ENCODE assay signal across 17 cellular contexts in the genomic region with DNA sequence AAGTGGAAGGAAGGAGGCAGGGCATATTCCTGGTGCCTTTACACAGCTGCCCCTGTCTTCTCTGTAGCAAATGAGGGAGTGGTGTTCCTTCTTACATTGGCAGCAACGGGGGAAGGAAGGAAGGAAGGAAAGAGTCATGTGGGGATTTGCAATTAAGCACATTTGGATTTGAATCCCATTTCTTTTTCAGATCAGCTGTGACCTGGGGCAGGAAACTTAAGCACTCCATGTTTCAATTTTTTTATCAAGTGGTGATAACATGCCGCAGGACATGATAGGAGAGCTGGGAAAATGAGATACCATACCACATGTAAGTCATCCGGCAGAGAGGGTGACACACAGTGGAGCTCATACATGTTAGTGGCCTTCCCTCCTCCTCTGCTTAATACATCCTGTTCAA.
DNase-seq lines count a peak whose midpoint lies in the region; FAIRE-seq and TF ChIP-seq lines count a peak whose summit lies in the region.
"Had no signal": no experiment of that assay in that cellular context is flagged by ENCODE, and none has a peak within 500 bp of the region (broad histone marks: within the 10 kb centered on the region; RNA-seq: fewer than 3 reads in every experiment).

No MANE protein-coding gene starts in this region.

- no peak overlapping the region for H4K5ac ChIP-seq in H1 (ENCODE audit: insufficient read length, low read depth, low read length)

- TF ChIP-seq CTCF in H1 (IDR thresholded peaks at IDR 0.05; ENCODE audit: control extremely low read depth in 1 of 3, insufficient read depth in 1 of 3, low read depth in 1 of 3, low read length in 3 of 3) (no peak), spleen (IDR thresholded peaks at IDR 0.05 in 8 of 11, conservative IDR thresholded peaks at IDR 0.05 in 3 of 11) (no peak), Caco-2 (IDR thresholded peaks at IDR 0.05; ENCODE audit: insufficient read depth in 1 of 2, low read depth in 1 of 2, low read length in 1 of 2, severe bottlenecking in 1 of 2, unreplicated experiment in 1 of 2) (no peak)

- no peak for TF ChIP-seq EP300 in H1 (IDR thresholded peaks at IDR 0.05; ENCODE audit: borderline replicate concordance in 1 of 2, low read depth in 2 of 2, low read length in 2 of 2)

- H3K56ac ChIP-seq in H1 (replicated peaks; ENCODE audit: insufficient read length, low read depth, low read length), result no peak overlapping the region

- H3K4ac ChIP-seq in H1 (replicated peaks; ENCODE audit: insufficient read length, low read depth, low read length), result no peak overlapping the region

- no peak for FAIRE-seq in H1 (lab: Jason Lieb, UNC)
- FAIRE-seq in RCC 7860 (lab: Jason Lieb, UNC), result no peak

- no peak overlapping the region for H4K8ac ChIP-seq in H1 (ENCODE audit: extremely low read depth, insufficient read depth, low read length)

- H3K9ac ChIP-seq in SK-N-MC (ENCODE audit: insufficient read length), result no peak overlapping the region
- H3K9ac ChIP-seq in H1 (replicated peaks in 1 of 4; ENCODE audit: extremely low read depth in 1 of 4, low read depth in 3 of 4, low read length in 3 of 4), result no peak overlapping the region

- TF ChIP-seq POLR2A in H1 (IDR thresholded peaks at IDR 0.05; ENCODE audit: control extremely low read depth in 1 of 2, low read depth in 2 of 2, low read length in 2 of 2), result no peak
- no peak for TF ChIP-seq POLR2A in spleen (IDR thresholded peaks at IDR 0.05)

- 77% methylated on average over 3 of the region's 3 CpGs; no CpG with 5 or more reads in 1 of the 2 experiments for WGBS in H1 (ENCODE audit: extremely low coverage in 1 of 2, insufficient coverage in 1 of 2, insufficient read length in 1 of 2, insufficient replicate concordance in 2 of 2, low coverage in 1 of 2, low lambda C conversion rate in 2 of 2, missing lambda C conversion rate in 1 of 2), 2 experiments
- WGBS in spleen, 5 donors, result 34 to 50% (median 43%) methylated on average over 3 of the region's 3 CpGs

- H3K4me3 ChIP-seq in SK-N-MC (peak overlapping the region; percentile 42), H1 (ENCODE audit: extremely low read depth in 1 of 4, insufficient read depth in 2 of 4, low read depth in 3 of 4, low read length in 4 of 4) (no peak overlapping the region), spleen (no peak overlapping the region), Caco-2 (ENCODE audit: low read depth, low read length) (no peak overlapping the region)
- H3K4me3 ChIP-seq: transverse colon had no signal

- H3K36me3 Mint-ChIP-seq in Caco-2 (ENCODE audit: insufficient read depth, unreplicated experiment), result peaks cover 54% of the 10 kb centered on the region

- H3K14ac ChIP-seq in H1 (ENCODE audit: insufficient read length), result no peak overlapping the region

- H3K27me3 Mint-ChIP-seq in Caco-2 (ENCODE audit: insufficient read depth, unreplicated experiment), result no peaks in the 10 kb centered on the region
- H3K27me3 Mint-ChIP-seq: activated T-cell treated with anti-CD3 and anti-CD28 coated beads, Interleukin-2, amount 50 U/mL, for 24 hours had no signal

- intact Hi-C loops in spleen (cut with DNase I; ENCODE audit: low total_unique reads) (no loop called here), Caco-2 (cut with micrococcal nuclease; ENCODE audit: unreplicated experiment) (no loop called here)

- no peak overlapping the region for H2BK15ac ChIP-seq in H1 (ENCODE audit: low read length)

- H3K4me1 Mint-ChIP-seq in Caco-2 (ENCODE audit: low read depth, unreplicated experiment), result no peaks in the 10 kb centered on the region

- H2BK120ac ChIP-seq in H1 (replicated peaks; ENCODE audit: low read depth, low read length), result no peak overlapping the region

- H3K27ac ChIP-seq in SK-N-MC (peak overlapping the region; percentile 66), H1 (ENCODE audit: low read depth, low read length) (no peak overlapping the region), layer of hippocampus (ENCODE audit: low read depth, low read length) (peak overlapping the region; percentile 59), spleen (peak overlapping the region in 5 of 8 donors; percentile 7 to 60 (median 39))
- H3K27ac ChIP-seq: C4-2B, transverse colon had no signal

- H3K4me3 Mint-ChIP-seq in Caco-2 (ENCODE audit: unreplicated experiment), result no peak overlapping the region
- H3K4me3 Mint-ChIP-seq: activated T-cell treated with anti-CD3 and anti-CD28 coated beads, Interleukin-2, amount 50 U/mL, for 24 hours had no signal

- CTCF ChIA-PET in H1 (lab: Charles Lee; ENCODE audit: partially characterized antibody), result interaction anchor here (0.5 to 0.7 kb wide), 2 partner anchors 45 to 112 kb away, joined by 3 read pairs; no protein-coding TSS in a partner anchor
- CTCF ChIA-PET in Caco-2 (lab: Charles Lee), result no interaction called here

- H3K4me2 ChIP-seq in H1 (ENCODE audit: insufficient read depth in 1 of 2, low read depth in 2 of 2, low read length in 2 of 2), result no peak overlapping the region

- peak; percentile 93 for DNase-seq in SK-N-MC (ENCODE audit: low read depth, low spot score)
- DNase-seq in H1 (ENCODE audit: low read depth in 1 of 2, low spot score in 2 of 2), result no peak
- no peak for DNase-seq in spleen
- DNase-seq in activated effector memory CD4-positive, alpha-beta T cell treated with Interleukin-2 at 50 U/mL for 16 hours, result no peak
- DNase-seq in RCC 7860 (ENCODE audit: low spot score), result no peak
- DNase-seq in Caco-2, result no peak
- no peak for DNase-seq in COR-L47 (lab: John Stamatoyannopoulos, UW)
- DNase-seq: activated CD4-positive, alpha-beta T cell treated with anti-CD3 and anti-CD28 coated beads, Interleukin-2, amount 50 U/mL, for 48 hours; activated T-cell treated with anti-CD3 and anti-CD28 coated beads, Interleukin-2, amount 50 U/mL, for 24 hours; cerebellar nuclear complex; kidney glomerular epithelial cell; NCI-H1436 treated with DMSO at 0.1 percent for 48 hours; stimulated activated CD4-positive, alpha-beta T cell treated with anti-CD3 and anti-CD28 coated beads, Interleukin-2, amount 100 ng/mL, for 48 hours; stimulated activated CD8-positive, alpha-beta memory T cell treated with anti-CD3 and anti-CD28 coated beads, Interleukin-4, amount 100 ng/mL, for 48 hours; transverse colon had no signal

- H3K27ac Mint-ChIP-seq in Caco-2 (ENCODE audit: unreplicated experiment), result no peak overlapping the region
- H3K27ac Mint-ChIP-seq: activated T-cell treated with anti-CD3 and anti-CD28 coated beads, Interleukin-2, amount 50 U/mL, for 24 hours had no signal

- no peak overlapping the region for H4K91ac ChIP-seq in H1 (replicated peaks; ENCODE audit: insufficient read length, low read length)

- no TSS peak for BruUV-seq in Caco-2 (replicated peaks; lab: Mats Ljungman, UMichigan)

- no peaks in the 10 kb centered on the region for H3K9me3 Mint-ChIP-seq in Caco-2 (ENCODE audit: unreplicated experiment)
- H3K9me3 Mint-ChIP-seq: activated T-cell treated with anti-CD3 and anti-CD28 coated beads, Interleukin-2, amount 50 U/mL, for 24 hours had no signal

- H3K27me3 ChIP-seq in H1 (replicated peaks in 1 of 4; ENCODE audit: control insufficient read depth in 3 of 4, extremely low read depth in 1 of 4, insufficient read depth in 3 of 4, low read length in 3 of 4) (no peaks in the 10 kb centered on the region), layer of hippocampus (ENCODE audit: control insufficient read depth, insufficient read depth, low read length) (no peaks in the 10 kb centered on the region), spleen (replicated peaks in 1 of 7) (no peaks in the 10 kb centered on the region), Caco-2 (replicated peaks; ENCODE audit: control insufficient read depth, insufficient read depth, low read length) (no peaks in the 10 kb centered on the region)
- H3K27me3 ChIP-seq: transverse colon had no signal

- no peaks in the 10 kb centered on the region for H3K79me1 ChIP-seq in H1 (ENCODE audit: low read depth, low read length)

- no peak for TF ChIP-seq RAD21 in H1 (IDR thresholded peaks at IDR 0.05 in 1 of 2, conservative IDR thresholded peaks at IDR 0.05 in 1 of 2; ENCODE audit: low read depth in 2 of 2, low read length in 2 of 2)

- no peak overlapping the region for H3K23ac ChIP-seq in H1 (ENCODE audit: insufficient read length)

- H3K79me2 ChIP-seq in H1 (ENCODE audit: control insufficient read depth in 1 of 2, insufficient read depth in 2 of 2, low read length in 2 of 2), result peaks cover 0 to 4% of the 10 kb centered on the region in 2 experiments; a peak in 1 of 4 replicates

- no peak overlapping the region for H2AFZ ChIP-seq in H1 (ENCODE audit: low read length)

- no peak overlapping the region for H2BK20ac ChIP-seq in H1 (ENCODE audit: low read length)

- no peaks in the 10 kb centered on the region for H4K20me1 ChIP-seq in H1 (replicated peaks in 1 of 2; ENCODE audit: control insufficient read depth in 1 of 2, insufficient read depth in 2 of 2, low read length in 2 of 2)

- no peak overlapping the region for H2BK12ac ChIP-seq in H1 (ENCODE audit: low read depth, low read length)

- H3K36me3 ChIP-seq in SK-N-MC (ENCODE audit: insufficient read depth, low read length) (peaks cover 65% of the 10 kb centered on the region), H1 (ENCODE audit: control insufficient read depth in 2 of 4, insufficient read depth in 4 of 4, low read length in 3 of 4) (peaks cover 0 to 39% (median 19%) of the 10 kb centered on the region in 4 experiments; a peak in 5 of 8 replicates), spleen (peaks cover 0 to 52% (median 0%) of the 10 kb centered on the region in 6 donors), Caco-2 (ENCODE audit: control insufficient read depth, insufficient read depth, low read length) (no peaks in the 10 kb centered on the region; the same call in 1 of the 2 replicates)

- H2AK5ac ChIP-seq in H1 (ENCODE audit: low read depth, low read length), result no peak overlapping the region

- peak overlapping the region; percentile 15; the same call in 1 of the 2 replicates for H3K18ac ChIP-seq in H1 (ENCODE audit: extremely low read depth, low read length)

- H3K9me3 ChIP-seq in SK-N-MC (ENCODE audit: low read depth, low read length) (no peaks in the 10 kb centered on the region), H1 (ENCODE audit: insufficient read depth in 2 of 2, low read depth in 1 of 2, low read length in 1 of 2) (no peaks in the 10 kb centered on the region), spleen (no peaks in the 10 kb centered on the region), Caco-2 (no peaks in the 10 kb centered on the region)
- H3K9me3 ChIP-seq: transverse colon had no signal

- H3K23me2 ChIP-seq in H1 (ENCODE audit: low read depth, low read length), result no peaks in the 10 kb centered on the region

- POLR2A ChIA-PET in H1 (lab: Charles Lee; ENCODE audit: partially characterized antibody), result interaction anchor here (1.1 kb wide), 1 partner anchor 9 kb away, joined by 5 read pairs; no protein-coding TSS in a partner anchor
- POLR2A ChIA-PET in Caco-2 (lab: Charles Lee), result no interaction called here

- H3K4me1 ChIP-seq in H1 (replicated peaks in 1 of 4; ENCODE audit: control insufficient read depth in 3 of 4, insufficient read depth in 4 of 4, low read length in 3 of 4) (peaks cover 0 to 13% (median 11%) of the 10 kb centered on the region in 4 experiments; a peak in 6 of 7 replicates), spleen (peaks cover 0 to 18% (median 4%) of the 10 kb centered on the region in 6 donors), Caco-2 (no peaks in the 10 kb centered on the region)
- H3K4me1 ChIP-seq: transverse colon had no signal

- 0 out of 2 replicates have a peak overlapping the region, but pooled peaks have one; percentile 8 for H2BK5ac ChIP-seq in H1 (ENCODE audit: low read depth, low read length)

TF ChIP-seq in H1, 55 proteins besides CTCF, POLR2A, EP300 and RAD21 (continues in another document):
- no peak for TF ChIP-seq ASH2L (IDR thresholded peaks at IDR 0.05; ENCODE audit: low read length)
